Comparison of ENCODE assay signal across 11 cellular contexts in the genomic region with DNA sequence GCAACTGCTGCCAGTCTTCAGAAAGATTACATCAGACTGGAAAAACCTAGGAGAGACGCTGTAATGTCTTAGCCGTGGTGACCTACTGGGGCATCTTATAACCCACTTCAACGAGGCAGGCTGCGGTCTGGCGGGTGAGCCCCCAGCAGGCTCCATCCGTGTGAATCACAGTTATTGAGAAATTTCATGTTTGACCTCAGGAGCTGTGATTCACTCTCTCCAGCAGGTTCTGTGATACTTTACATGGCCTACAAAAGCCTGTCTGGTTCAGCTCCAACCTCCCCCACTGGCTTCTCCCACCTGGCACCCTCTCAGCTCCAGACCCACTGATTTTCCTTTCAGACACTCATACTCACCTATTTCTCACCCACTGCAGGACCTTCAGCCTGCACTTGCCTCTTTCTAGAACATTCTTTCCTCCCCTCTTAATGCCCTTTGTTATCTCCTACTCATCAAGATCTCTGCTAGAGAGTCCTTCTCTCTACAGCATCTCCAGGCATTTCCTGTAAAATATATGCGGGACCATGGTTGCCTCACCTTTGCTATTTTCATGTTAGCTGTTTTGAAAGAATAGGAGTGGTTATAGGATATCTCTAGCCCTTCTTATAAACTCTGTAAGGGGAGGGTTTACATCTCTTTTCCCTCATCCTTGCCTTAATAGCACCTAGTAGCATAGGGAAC.
A peak's percentile ranks its signal among the peaks of the same experiment; 100 is the strongest.
DNase-seq lines count a peak whose midpoint lies in the region; ATAC-seq and FAIRE-seq lines count a peak whose summit lies in the region.
"Had no signal": no experiment of that assay in that cellular context is flagged by ENCODE, and none has a peak within 500 bp of the region (broad histone marks: within the 10 kb centered on the region; RNA-seq: fewer than 3 reads in every experiment).

No MANE protein-coding gene starts in this region.

- H3K27me3 Mint-ChIP-seq in stimulated activated memory B cell treated with anti-CD40 and anti-IgM and Interleukin-4, amounts not matched to agents 10 μg/mL and 1 μg/mL and 100 μg/mL, for 72 hours = no peaks in the 10 kb centered on the region

- H3K27ac ChIP-seq in GM23248 = peak overlapping the region; percentile 26
- H3K27ac ChIP-seq in effector memory CD4-positive, alpha-beta T cell (ENCODE audit: insufficient read depth, low read length, poor library complexity, severe bottlenecking) = no peak overlapping the region
- H3K27ac ChIP-seq: HL-60 had no signal

- H3K4me3 Mint-ChIP-seq in stimulated activated memory B cell treated with anti-CD40 and anti-IgM and Interleukin-4, amounts not matched to agents 10 μg/mL and 1 μg/mL and 100 μg/mL, for 72 hours = no peak overlapping the region

- no peak overlapping the region for H2AFZ ChIP-seq in GM23248

- no peaks in the 10 kb centered on the region for H4K20me1 ChIP-seq in GM23248 (ENCODE audit: insufficient read depth)

- no peak overlapping the region for H3K27ac Mint-ChIP-seq in stimulated activated memory B cell treated with anti-CD40 and anti-IgM and Interleukin-4, amounts not matched to agents 10 μg/mL and 1 μg/mL and 100 μg/mL, for 72 hours

- H3K9me2 ChIP-seq in GM23248 (ENCODE audit: insufficient read depth) = peaks cover 3% of the 10 kb centered on the region; the same call in 1 of the 2 replicates

- H3K9ac ChIP-seq in GM23248 = no peak overlapping the region

- H3F3A ChIP-seq in GM23248 (ENCODE audit: insufficient read depth) = no peaks in the 10 kb centered on the region

- no peaks in the 10 kb centered on the region for H3K4me1 Mint-ChIP-seq in stimulated activated memory B cell treated with anti-CD40 and anti-IgM and Interleukin-4, amounts not matched to agents 10 μg/mL and 1 μg/mL and 100 μg/mL, for 72 hours

- peaks cover 6% of the 10 kb centered on the region; the same call in 1 of the 2 replicates for H3K4me1 ChIP-seq in GM23248 (ENCODE audit: insufficient read depth)
- no peaks in the 10 kb centered on the region for H3K4me1 ChIP-seq in effector memory CD4-positive, alpha-beta T cell (ENCODE audit: control insufficient read depth, insufficient read depth, low read length, poor library complexity, severe bottlenecking)

- no peaks in the 10 kb centered on the region for H3K79me2 ChIP-seq in GM23248 (ENCODE audit: insufficient read depth)

- peak; percentile 81 for DNase-seq in GM23248
- DNase-seq in RCC 7860 (ENCODE audit: low spot score) = peak; percentile 97
- DNase-seq in effector memory CD4-positive, alpha-beta T cell = peak in 2 of 3 donors; percentile 8 to 56
- peak; percentile 49 for DNase-seq in stimulated activated CD4-positive, alpha-beta T cell treated with anti-CD3 and anti-CD28 coated beads, Interleukin-1b, Interleukin-23, amount 100 ng/mL, for 48 hours
- DNase-seq in OCI-M2 (lab: John Stamatoyannopoulos, UW; ENCODE audit: unreplicated experiment) = no peak
- DNase-seq in COLO829 (ENCODE audit: low spot score) = no peak
- DNase-seq: effector CD4-positive, alpha-beta T cell; NCI-H510A had no signal

- H3K4me3 ChIP-seq in GM23248 = no peak overlapping the region
- H3K4me3 ChIP-seq in effector memory CD4-positive, alpha-beta T cell (ENCODE audit: insufficient read depth, low read depth, low read length, poor library complexity, severe bottlenecking) = no peak overlapping the region

- no peaks in the 10 kb centered on the region for H3K9me3 ChIP-seq in GM23248 (ENCODE audit: low read depth)
- H3K9me3 ChIP-seq in effector memory CD4-positive, alpha-beta T cell (ENCODE audit: control insufficient read depth, low read length) = peaks cover 6% of the 10 kb centered on the region

- in situ Hi-C loops in GM23248 (cut with MboI) = no loop called here

- no peaks in the 10 kb centered on the region for H3K27me3 ChIP-seq in GM23248 (replicated peaks; ENCODE audit: insufficient read depth)
- H3K27me3 ChIP-seq in effector memory CD4-positive, alpha-beta T cell (replicated peaks; ENCODE audit: control insufficient read depth, insufficient read depth, low read length, poor library complexity, severe bottlenecking) = no peaks in the 10 kb centered on the region

- peaks cover 14% of the 10 kb centered on the region for H3K9me3 Mint-ChIP-seq in stimulated activated memory B cell treated with anti-CD40 and anti-IgM and Interleukin-4, amounts not matched to agents 10 μg/mL and 1 μg/mL and 100 μg/mL, for 72 hours

- WGBS in GM23248 (ENCODE audit: low coverage in 1 of 2, low lambda C conversion rate in 2 of 2, missing lambda C conversion rate in 2 of 2), 2 experiments = 4 to 6% methylated on average over 7 of the region's 7 CpGs

- ATAC-seq in stimulated activated memory B cell treated with anti-CD40 and anti-IgM and Interleukin-4, amounts not matched to agents 10 μg/mL and 1 μg/mL and 100 μg/mL, for 72 hours = no peak
- no peak for ATAC-seq in GM21515 (IDR thresholded peaks at IDR 0.05; ENCODE audit: unreplicated experiment)

- H3K4me2 ChIP-seq in GM23248 (ENCODE audit: unreplicated experiment) = no peak overlapping the region

- H3K36me3 ChIP-seq in GM23248 (ENCODE audit: low read depth) = no peaks in the 10 kb centered on the region
- H3K36me3 ChIP-seq in effector memory CD4-positive, alpha-beta T cell (ENCODE audit: control insufficient read depth, insufficient read depth, low read length) = no peaks in the 10 kb centered on the region

- H3K36me3 Mint-ChIP-seq in stimulated activated memory B cell treated with anti-CD40 and anti-IgM and Interleukin-4, amounts not matched to agents 10 μg/mL and 1 μg/mL and 100 μg/mL, for 72 hours = no peaks in the 10 kb centered on the region

- FAIRE-seq in RCC 7860 (lab: Jason Lieb, UNC) = peak; percentile 98

Comparison
In these comparisons a context has a peak if more than half of its experiments do, and no peak if none do; other contexts are left out.
1. DNase-seq: peak in GM23248 (single experiment), RCC 7860 (single experiment), effector memory CD4-positive, alpha-beta T cell (2 of 3) and stimulated activated CD4-positive, alpha-beta T cell treated with anti-CD3 and anti-CD28 coated beads, Interleukin-1b, Interleukin-23, amount 100 ng/mL, for 48 hours (single experiment); none in OCI-M2 (single experiment) and COLO829 (single experiment).